In genomic region chr9:107336718-107337360, GRCh38 we compare ENCODE assay signal across 9 cellular contexts. TPM values are rescaled to one million over a fixed set of nuclear protein-coding genes. Genes with fewer than 3 reads are reported as not detected.
DNase-seq lines count a peak whose midpoint lies in the region; ATAC-seq and TF ChIP-seq lines count a peak whose summit lies in the region.
"Had no signal": no experiment of that assay in that cellular context is flagged by ENCODE, and none has a peak within 500 bp of the region (broad histone marks: within the 10 kb centered on the region; RNA-seq: fewer than 3 reads in every experiment).

No MANE protein-coding gene starts in this region.

- intact Hi-C loops in Caco-2 (cut with micrococcal nuclease; ENCODE audit: unreplicated experiment): no loop called here
- intact Hi-C loops in dendritic cell treated with granulocyte-macrophage colony-stimulating factor and Interleukin-4, amounts not matched to agents 40 ng/mL and 50 ng/mL, for 4 days (cut with micrococcal nuclease): no loop called here

- H3K36me3 Mint-ChIP-seq in Caco-2 (ENCODE audit: insufficient read depth, unreplicated experiment) (peaks cover 100% of the 10 kb centered on the region), osteocyte (ENCODE audit: unreplicated experiment) (peaks cover 41% of the 10 kb centered on the region)
- peaks cover 91% of the 10 kb centered on the region for H3K36me3 Mint-ChIP-seq in dendritic cell treated with granulocyte-macrophage colony-stimulating factor and Interleukin-4, amounts not matched to agents 40 ng/mL and 50 ng/mL, for 4 days (ENCODE audit: low read depth)
- peaks cover 35% of the 10 kb centered on the region for H3K36me3 Mint-ChIP-seq in stimulated activated memory B cell treated with anti-CD40 and anti-IgM and Interleukin-4, amounts not matched to agents 10 μg/mL and 1 μg/mL and 100 μg/mL, for 72 hours

- no peak for ATAC-seq in HG02885 (IDR thresholded peaks at IDR 0.05; ENCODE audit: poor library complexity, unreplicated experiment)
- no peak for ATAC-seq in stimulated activated memory B cell treated with anti-CD40 and anti-IgM and Interleukin-4, amounts not matched to agents 10 μg/mL and 1 μg/mL and 100 μg/mL, for 72 hours
- ATAC-seq in HG02642 (IDR thresholded peaks at IDR 0.05; ENCODE audit: poor library complexity, unreplicated experiment): no peak

- POLR2A ChIA-PET in Caco-2 (lab: Charles Lee): no interaction called here

- no peaks in the 10 kb centered on the region for H3K9me3 Mint-ChIP-seq in Caco-2 (ENCODE audit: unreplicated experiment)
- H3K9me3 Mint-ChIP-seq in dendritic cell treated with granulocyte-macrophage colony-stimulating factor and Interleukin-4, amounts not matched to agents 40 ng/mL and 50 ng/mL, for 4 days: no peaks in the 10 kb centered on the region
- H3K9me3 Mint-ChIP-seq in osteocyte (ENCODE audit: unreplicated experiment): no peaks in the 10 kb centered on the region
- H3K9me3 Mint-ChIP-seq in stimulated activated memory B cell treated with anti-CD40 and anti-IgM and Interleukin-4, amounts not matched to agents 10 μg/mL and 1 μg/mL and 100 μg/mL, for 72 hours: no peaks in the 10 kb centered on the region

- H3K27me3 ChIP-seq in Caco-2 (replicated peaks; ENCODE audit: control insufficient read depth, insufficient read depth, low read length) (no peaks in the 10 kb centered on the region), MG63 (no peaks in the 10 kb centered on the region)

- H3K36me3 ChIP-seq in Caco-2 (ENCODE audit: control insufficient read depth, insufficient read depth, low read length) (peaks cover 1% of the 10 kb centered on the region), MG63 (peaks cover 68% of the 10 kb centered on the region)

- TF ChIP-seq CTCF in Caco-2 (IDR thresholded peaks at IDR 0.05; ENCODE audit: insufficient read depth in 1 of 2, low read depth in 1 of 2, low read length in 1 of 2, severe bottlenecking in 1 of 2, unreplicated experiment in 1 of 2): no peak
- TF ChIP-seq CTCF in osteocyte (IDR thresholded peaks at IDR 0.05): no peak

- no peak overlapping the region for H3K4me3 Mint-ChIP-seq in Caco-2 (ENCODE audit: unreplicated experiment)
- no peak overlapping the region for H3K4me3 Mint-ChIP-seq in dendritic cell treated with granulocyte-macrophage colony-stimulating factor and Interleukin-4, amounts not matched to agents 40 ng/mL and 50 ng/mL, for 4 days
- no peak overlapping the region for H3K4me3 Mint-ChIP-seq in osteocyte (ENCODE audit: unreplicated experiment)
- no peak overlapping the region for H3K4me3 Mint-ChIP-seq in stimulated activated memory B cell treated with anti-CD40 and anti-IgM and Interleukin-4, amounts not matched to agents 10 μg/mL and 1 μg/mL and 100 μg/mL, for 72 hours

- H3K9me3 ChIP-seq in Caco-2 (no peaks in the 10 kb centered on the region), MG63 (no peaks in the 10 kb centered on the region)

- H3K27me3 Mint-ChIP-seq in Caco-2 (ENCODE audit: insufficient read depth, unreplicated experiment): no peaks in the 10 kb centered on the region
- no peaks in the 10 kb centered on the region for H3K27me3 Mint-ChIP-seq in dendritic cell treated with granulocyte-macrophage colony-stimulating factor and Interleukin-4, amounts not matched to agents 40 ng/mL and 50 ng/mL, for 4 days
- H3K27me3 Mint-ChIP-seq in osteocyte (ENCODE audit: unreplicated experiment): no peaks in the 10 kb centered on the region
- H3K27me3 Mint-ChIP-seq in stimulated activated memory B cell treated with anti-CD40 and anti-IgM and Interleukin-4, amounts not matched to agents 10 μg/mL and 1 μg/mL and 100 μg/mL, for 72 hours: no peaks in the 10 kb centered on the region

- BruUV-seq in Caco-2 (replicated peaks; lab: Mats Ljungman, UMichigan): no TSS peak

- CTCF ChIA-PET in Caco-2 (lab: Charles Lee): no interaction called here

- no peak for DNase-seq in Caco-2
- peak; percentile 47 for DNase-seq in MG63
- peak; percentile 69 for DNase-seq in osteocyte (ENCODE audit: extremely low spot score, unreplicated experiment)
- no peak for DNase-seq in NCI-H526 treated with DMSO at 0.1 percent for 48 hours (lab: John Stamatoyannopoulos, UW)
- DNase-seq: effector memory CD4-positive, alpha-beta T cell had no signal

- H3K27ac Mint-ChIP-seq in Caco-2 (ENCODE audit: unreplicated experiment) (peak overlapping the region; percentile 51), osteocyte (ENCODE audit: unreplicated experiment) (peak overlapping the region; percentile 57)
- H3K27ac Mint-ChIP-seq in dendritic cell treated with granulocyte-macrophage colony-stimulating factor and Interleukin-4, amounts not matched to agents 40 ng/mL and 50 ng/mL, for 4 days: peak overlapping the region; percentile 89
- H3K27ac Mint-ChIP-seq in stimulated activated memory B cell treated with anti-CD40 and anti-IgM and Interleukin-4, amounts not matched to agents 10 μg/mL and 1 μg/mL and 100 μg/mL, for 72 hours: no peak overlapping the region

- H3K4me3 ChIP-seq in Caco-2 (ENCODE audit: low read depth, low read length) (no peak overlapping the region), MG63 (no peak overlapping the region)

- H3K4me1 Mint-ChIP-seq in Caco-2 (ENCODE audit: low read depth, unreplicated experiment) (peaks cover 7% of the 10 kb centered on the region), osteocyte (ENCODE audit: unreplicated experiment) (peaks cover 13% of the 10 kb centered on the region)
- peaks cover 85% of the 10 kb centered on the region for H3K4me1 Mint-ChIP-seq in dendritic cell treated with granulocyte-macrophage colony-stimulating factor and Interleukin-4, amounts not matched to agents 40 ng/mL and 50 ng/mL, for 4 days (ENCODE audit: low read depth)
- peaks cover 7% of the 10 kb centered on the region for H3K4me1 Mint-ChIP-seq in stimulated activated memory B cell treated with anti-CD40 and anti-IgM and Interleukin-4, amounts not matched to agents 10 μg/mL and 1 μg/mL and 100 μg/mL, for 72 hours

- no peaks in the 10 kb centered on the region for H3K4me1 ChIP-seq in Caco-2

RNA-seq across cellular contexts. Expression of gene RAD23B, which starts 53.8 kb away (rescaled TPM):
- total RNA-seq in Caco-2 (2022): 188 TPM in 2 replicates
- total RNA-seq in MG63 (2014; rRNA removed; shearing (Covaris generic); ENCODE audit: low replicate concordance): 166 and 169 TPM in 2 replicates
- 125 and 126 TPM in 2 replicates for total RNA-seq in osteocyte

Comparison
In these comparisons a context has a peak if more than half of its experiments do, and no peak if none do; other contexts are left out.
1. DNase-seq: peak in MG63 (single experiment) and osteocyte (single experiment); none in Caco-2 (0 of 2) and NCI-H526 treated with DMSO at 0.1 percent for 48 hours (single experiment).